Comparison of ENCODE assay signal across 22 cellular contexts in genomic region chr22:48837341-48837935, GRCh38.
DNase-seq lines count a peak whose midpoint lies in the region; ATAC-seq, FAIRE-seq and TF ChIP-seq lines count a peak whose summit lies in the region.
"Had no signal": no experiment of that assay in that cellular context is flagged by ENCODE, and none has a peak within 500 bp of the region (broad histone marks: within the 10 kb centered on the region; RNA-seq: fewer than 3 reads in every experiment).

No MANE protein-coding gene starts in this region.

- POLR2A ChIA-PET in A549 (lab: Yijun Ruan, JAX) (no interaction called here), H1 (lab: Charles Lee; ENCODE audit: partially characterized antibody) (interaction anchor here (2.3 kb wide), 1 partner anchor 13 kb away, joined by 6 read pairs; no protein-coding TSS in a partner anchor), HepG2 (lab: Yijun Ruan, JAX) (no interaction called here)

- intact Hi-C loops in HepG2 (cut with micrococcal nuclease; ENCODE audit: unreplicated experiment) = no loop called here
- intact Hi-C loops in uterus (cut with DNase I; ENCODE audit: low total_unique reads) = no loop called here

- H3K18ac ChIP-seq in H1 (ENCODE audit: extremely low read depth, low read length) = no peak overlapping the region

- H3K36me3 ChIP-seq in H1 (ENCODE audit: control insufficient read depth in 2 of 4, insufficient read depth in 4 of 4, low read length in 3 of 4) (no peaks in the 10 kb centered on the region), HepG2 (replicated peaks in 1 of 2; ENCODE audit: control insufficient read depth in 1 of 2, insufficient read depth in 2 of 2, low read length in 2 of 2) (no peaks in the 10 kb centered on the region), tibial nerve (no peaks in the 10 kb centered on the region), uterus (no peaks in the 10 kb centered on the region)

- H3K14ac ChIP-seq in H1 (ENCODE audit: insufficient read length) = no peak overlapping the region

- no peak overlapping the region for H2BK12ac ChIP-seq in H1 (ENCODE audit: low read depth, low read length)

- no peak overlapping the region for H3K4me3 ChIP-seq in A549
- H3K4me3 ChIP-seq in H1 (ENCODE audit: extremely low read depth in 1 of 4, insufficient read depth in 2 of 4, low read depth in 3 of 4, low read length in 4 of 4) = no peak overlapping the region
- no peak overlapping the region for H3K4me3 ChIP-seq in HepG2 (replicated peaks in 1 of 3; ENCODE audit: insufficient read depth in 1 of 3, low read depth in 2 of 3, low read length in 3 of 3)
- no peak overlapping the region for H3K4me3 ChIP-seq in tibial nerve
- H3K4me3 ChIP-seq in uterus = no peak overlapping the region
- H3K4me3 ChIP-seq: GM23338 had no signal

- H3K9me3 ChIP-seq in A549 (no peaks in the 10 kb centered on the region), H1 (ENCODE audit: insufficient read depth in 2 of 2, low read depth in 1 of 2, low read length in 1 of 2) (peaks cover 0 to 8% of the 10 kb centered on the region in 2 experiments; a peak in 2 of 4 replicates), HepG2 (ENCODE audit: low read length) (no peaks in the 10 kb centered on the region), tibial nerve (peaks cover 0 to 6% (median 0%) of the 10 kb centered on the region in 4 donors), uterus (no peaks in the 10 kb centered on the region)

- BruUV-seq in HepG2 (replicated peaks; lab: Mats Ljungman, UMichigan) = no TSS peak

- peaks cover 0 to 2% (median 0%) of the 10 kb centered on the region in 4 experiments; a peak in 1 of 7 replicates for H3K27me3 ChIP-seq in H1 (replicated peaks in 1 of 4; ENCODE audit: control insufficient read depth in 3 of 4, extremely low read depth in 1 of 4, insufficient read depth in 3 of 4, low read length in 3 of 4)
- peaks cover 2 to 6% of the 10 kb centered on the region in 2 experiments; a peak in 4 of 5 replicates for H3K27me3 ChIP-seq in HepG2 (ENCODE audit: control insufficient read depth in 1 of 2, insufficient read depth in 2 of 2, low read length in 2 of 2)
- H3K27me3 ChIP-seq in tibial nerve = no peaks in the 10 kb centered on the region
- no peaks in the 10 kb centered on the region for H3K27me3 ChIP-seq in uterus

- no peak overlapping the region for H3K4ac ChIP-seq in H1 (replicated peaks; ENCODE audit: insufficient read length, low read depth, low read length)

- H3K23me2 ChIP-seq in H1 (ENCODE audit: low read depth, low read length) = no peaks in the 10 kb centered on the region; the same call in 1 of the 2 replicates

- peak overlapping the region; percentile 36 for H4K91ac ChIP-seq in H1 (replicated peaks; ENCODE audit: insufficient read length, low read length)

- H2BK5ac ChIP-seq in H1 (ENCODE audit: low read depth, low read length) = 0 out of 2 replicates have a peak overlapping the region, but pooled peaks have one; percentile 8

- TF ChIP-seq POLR2A in A549 (IDR thresholded peaks at IDR 0.05; ENCODE audit: low read length) (no peak), H1 (IDR thresholded peaks at IDR 0.05; ENCODE audit: control extremely low read depth in 1 of 2, low read depth in 2 of 2, low read length in 2 of 2) (no peak), HepG2 (IDR thresholded peaks at IDR 0.05; ENCODE audit: insufficient read depth in 1 of 2, low read depth in 2 of 2, low read length in 2 of 2) (no peak), tibial nerve (IDR thresholded peaks at IDR 0.05) (no peak), uterus (IDR thresholded peaks at IDR 0.05) (no peak)

- H3K23ac ChIP-seq in H1 (ENCODE audit: insufficient read length) = no peak overlapping the region

- WGBS in A549 (ENCODE audit: missing lambda C conversion rate) = 29% methylated on average over 16 of the region's 16 CpGs
- WGBS in H1 (ENCODE audit: extremely low coverage in 1 of 2, insufficient coverage in 1 of 2, insufficient read length in 1 of 2, insufficient replicate concordance in 2 of 2, low coverage in 1 of 2, low lambda C conversion rate in 2 of 2, missing lambda C conversion rate in 1 of 2), 2 experiments = 75% methylated on average over 16 of the region's 16 CpGs; no CpG with 5 or more reads in 1 of the 2 experiments
- 31% methylated on average over 16 of the region's 16 CpGs for WGBS in HepG2 (ENCODE audit: low lambda C conversion rate)
- WGBS in tibial nerve, 2 donors = 78 to 80% methylated on average over 16 of the region's 16 CpGs

- CTCF ChIA-PET in A549 (lab: Yijun Ruan, JAX) (no interaction called here), H1 (lab: Charles Lee; ENCODE audit: partially characterized antibody) (no interaction called here), HepG2 (lab: Yijun Ruan, JAX; ENCODE audit: low intra/inter-chr PET ratio, low total read pairs) (no interaction called here)

- H3K9ac ChIP-seq in H1 (replicated peaks in 1 of 4; ENCODE audit: extremely low read depth in 1 of 4, low read depth in 3 of 4, low read length in 3 of 4) = no peak overlapping the region
- no peak overlapping the region for H3K9ac ChIP-seq in HepG2 (ENCODE audit: insufficient read depth, low read depth, low read length)

- H4K5ac ChIP-seq in H1 (ENCODE audit: insufficient read length, low read depth, low read length) = no peak overlapping the region

- TF ChIP-seq EP300 in A549 (IDR thresholded peaks at IDR 0.05) (no peak), H1 (IDR thresholded peaks at IDR 0.05; ENCODE audit: borderline replicate concordance in 1 of 2, low read depth in 2 of 2, low read length in 2 of 2) (no peak), HepG2 (IDR thresholded peaks at IDR 0.05; ENCODE audit: low read depth in 2 of 2, low read length in 2 of 2) (no peak), HepG2 (CRISPR knock-in tag; IDR thresholded peaks at IDR 0.05; ENCODE audit: borderline replicate concordance) (no peak), tibial nerve (IDR thresholded peaks at IDR 0.05) (no peak)

- no peak overlapping the region for H4K8ac ChIP-seq in H1 (ENCODE audit: extremely low read depth, insufficient read depth, low read length)

- no peak overlapping the region for H2BK20ac ChIP-seq in H1 (ENCODE audit: low read length)

- no peak overlapping the region for H2BK15ac ChIP-seq in H1 (ENCODE audit: low read length)

- no peak for TF ChIP-seq CTCF in A549 (IDR thresholded peaks at IDR 0.05)
- no peak for TF ChIP-seq CTCF in H1 (IDR thresholded peaks at IDR 0.05; ENCODE audit: control extremely low read depth in 1 of 3, insufficient read depth in 1 of 3, low read depth in 1 of 3, low read length in 3 of 3)
- TF ChIP-seq CTCF in HepG2 (CRISPR knock-in tag; IDR thresholded peaks at IDR 0.05) = no peak
- no peak for TF ChIP-seq CTCF in tibial nerve (IDR thresholded peaks at IDR 0.05)
- no peak for TF ChIP-seq CTCF in uterus (IDR thresholded peaks at IDR 0.05)

- in situ Hi-C loops in HepG2 (cut with HindIII; ENCODE audit: extremely low pct_ligation_motif_present, low pct_unique_long_range_greater_than_20kb) = no loop called here

- no peak for ATAC-seq in A549
- ATAC-seq in HepG2 = no peak
- ATAC-seq: GM23338 had no signal

- H2AFZ ChIP-seq in H1 (ENCODE audit: low read length) (no peak overlapping the region), HepG2 (ENCODE audit: low read length) (no peak overlapping the region)
- H2AFZ ChIP-seq: GM23338 had no signal

- no peak for FAIRE-seq in A549 (lab: Jason Lieb, UNC)
- no peak for FAIRE-seq in H1 (lab: Jason Lieb, UNC)
- no peak for FAIRE-seq in HepG2 (lab: Jason Lieb, UNC)
- FAIRE-seq: D721Med, GM12892, GM19239 had no signal

- H3K27ac ChIP-seq in A549 (no peak overlapping the region), H1 (ENCODE audit: low read depth, low read length) (no peak overlapping the region), HepG2 (ENCODE audit: extremely low read length, insufficient read depth, low read length) (no peak overlapping the region), tibial nerve (no peak overlapping the region), uterus (no peak overlapping the region)
- H3K27ac ChIP-seq: RWPE1 had no signal

- H3K4me2 ChIP-seq in A549 (no peak overlapping the region), H1 (ENCODE audit: insufficient read depth in 1 of 2, low read depth in 2 of 2, low read length in 2 of 2) (no peak overlapping the region), HepG2 (ENCODE audit: low read depth, low read length) (no peak overlapping the region)
- H3K4me2 ChIP-seq: GM23338 had no signal

- H3K4me1 ChIP-seq in A549 = no peaks in the 10 kb centered on the region
- peaks cover 0 to 2% (median 0%) of the 10 kb centered on the region in 4 experiments; a peak in 3 of 7 replicates for H3K4me1 ChIP-seq in H1 (replicated peaks in 1 of 4; ENCODE audit: control insufficient read depth in 3 of 4, insufficient read depth in 4 of 4, low read length in 3 of 4)
- no peaks in the 10 kb centered on the region for H3K4me1 ChIP-seq in HepG2 (ENCODE audit: insufficient read depth, low read length)
- H3K4me1 ChIP-seq in tibial nerve = no peaks in the 10 kb centered on the region
- no peaks in the 10 kb centered on the region for H3K4me1 ChIP-seq in uterus

- peaks cover 0 to 3% of the 10 kb centered on the region in 2 experiments for H4K20me1 ChIP-seq in H1 (replicated peaks in 1 of 2; ENCODE audit: control insufficient read depth in 1 of 2, insufficient read depth in 2 of 2, low read length in 2 of 2)
- H4K20me1 ChIP-seq in HepG2 (ENCODE audit: insufficient read depth, low read length) = no peaks in the 10 kb centered on the region

- TF ChIP-seq RAD21 in A549 (conservative IDR thresholded peaks at IDR 0.05 in 1 of 2, IDR thresholded peaks at IDR 0.05 in 1 of 2) = no peak
- TF ChIP-seq RAD21 in H1 (IDR thresholded peaks at IDR 0.05 in 1 of 2, conservative IDR thresholded peaks at IDR 0.05 in 1 of 2; ENCODE audit: low read depth in 2 of 2, low read length in 2 of 2) = no peak
- TF ChIP-seq RAD21 in HepG2 (CRISPR knock-in tag; IDR thresholded peaks at IDR 0.05) = no peak

- H2BK120ac ChIP-seq in H1 (replicated peaks; ENCODE audit: low read depth, low read length) = no peak overlapping the region

- H3K79me1 ChIP-seq in H1 (ENCODE audit: low read depth, low read length) = no peaks in the 10 kb centered on the region

- H3K56ac ChIP-seq in H1 (replicated peaks; ENCODE audit: insufficient read length, low read depth, low read length) = no peak overlapping the region

- peak in 1 of 2 experiments; percentile 6 for DNase-seq in A549 (ENCODE audit: low read depth in 1 of 2, low spot score in 1 of 2)
- DNase-seq in M059J (ENCODE audit: low read depth) = peak; percentile 5
- DNase-seq in H1 (ENCODE audit: low read depth in 1 of 2, low spot score in 2 of 2) = no peak
- DNase-seq in HepG2 (ENCODE audit: low spot score) = no peak
- no peak for DNase-seq in tibial nerve (ENCODE audit: low spot score in 2 of 2)
- DNase-seq in kidney glomerular epithelial cell (lab: John Stamatoyannopoulos, UW) = no peak
- no peak for DNase-seq in RPMI8226
- no peak for DNase-seq in uterus
- DNase-seq: CD4-positive, CD25-positive, alpha-beta regulatory T cell; DMS79 treated with DMSO at 0.1 percent for 48 hours; GDM1; HFFc6; NCI-H1105 treated with DMSO at 0.1 percent for 48 hours; NCI-H187; NCI-H2171; NCI-H510A; NCI-H82 had no signal

- H3K79me2 ChIP-seq in H1 (ENCODE audit: control insufficient read depth in 1 of 2, insufficient read depth in 2 of 2, low read length in 2 of 2) = no peaks in the 10 kb centered on the region
- no peaks in the 10 kb centered on the region for H3K79me2 ChIP-seq in HepG2 (ENCODE audit: insufficient read depth, low read length)

- peak overlapping the region; percentile 2 for H2AK5ac ChIP-seq in H1 (ENCODE audit: low read depth, low read length)

TF ChIP-seq in HepG2, 621 proteins besides CTCF, POLR2A, EP300 and RAD21 (continues in another document):
- no peak for TF ChIP-seq ZNF607 (CRISPR knock-in tag; IDR thresholded peaks at IDR 0.05; ENCODE audit: borderline replicate concordance)
